Comparison of ENCODE assay signal across 19 cellular contexts in the genomic region with DNA sequence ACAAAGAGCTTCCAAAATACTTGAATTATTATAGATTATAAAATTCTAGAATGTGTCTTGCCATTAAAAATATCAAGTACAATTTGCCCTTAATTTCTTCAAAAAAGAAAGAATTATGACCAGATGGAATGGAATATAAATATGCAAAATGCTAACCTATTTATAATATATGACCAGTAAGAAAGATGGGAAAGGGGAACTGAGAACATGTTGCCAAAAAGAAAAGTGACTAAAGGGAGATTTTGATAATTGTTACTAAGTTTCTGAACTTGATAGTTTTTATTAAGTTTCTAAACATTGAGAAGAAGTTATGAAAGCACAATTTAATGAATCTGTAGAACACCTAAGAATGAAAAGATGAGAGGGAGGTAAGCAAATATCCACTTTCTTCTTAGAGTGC.
"Had no signal": no experiment of that assay in that cellular context is flagged by ENCODE, and none has a peak within 500 bp of the region (broad histone marks: within the 10 kb centered on the region; RNA-seq: fewer than 3 reads in every experiment).

No MANE protein-coding gene starts in this region.

- H3K27me3 Mint-ChIP-seq: activated naive CD4-positive, alpha-beta T cell treated with anti-CD3 and anti-CD28 coated beads, Interleukin-2, amount 50 U/mL, for 24 hours; brain had no signal

- H2AFZ ChIP-seq: hepatocyte had no signal

- H3K27me3 ChIP-seq: hepatocyte, spleen, transverse colon had no signal

- H3K4me3 Mint-ChIP-seq: activated CD4-positive, alpha-beta T cell treated with anti-CD3 and anti-CD28 coated beads, Interleukin-2, amount 10 ng/mL, durations not matched to agents 24 days and 14 days; activated naive CD4-positive, alpha-beta T cell treated with anti-CD3 and anti-CD28 coated beads, Interleukin-2, amount 50 U/mL, for 24 hours; brain; endodermal cell; nephron progenitor cell had no signal

- H3K36me3 ChIP-seq: spleen, transverse colon had no signal

- H3K27ac ChIP-seq: hepatocyte, spleen, transverse colon, VCaP had no signal

- H3K9me3 ChIP-seq: spleen, transverse colon had no signal

- H3K9me3 Mint-ChIP-seq: activated CD4-positive, alpha-beta T cell treated with anti-CD3 and anti-CD28 coated beads, Interleukin-2, amount 10 ng/mL, durations not matched to agents 24 days and 14 days; activated naive CD4-positive, alpha-beta T cell treated with anti-CD3 and anti-CD28 coated beads, Interleukin-2, amount 50 U/mL, for 24 hours; activated T-helper 2 cell treated with anti-CD3 and anti-CD28 coated beads, Interferon-gamma antibody, Interleukin-2, Interleukin-4, amounts not matched to agents 10 μg/mL and 5 μg/mL and 100 μg/mL, durations not matched to agents 14 hours and 24 hours and 36 hours; brain; endodermal cell; nephron progenitor cell had no signal

- DNase-seq: activated CD4-positive, alpha-beta T cell treated with anti-CD3 and anti-CD28 coated beads, Interleukin-2, amount 10 ng/mL, durations not matched to agents 24 days and 14 days; activated T-cell treated with anti-CD3 and anti-CD28 coated beads for 4 hours; dermis blood vessel endothelial cell; endodermal cell; erythroblast; left ventricle myocardium superior; mesendoderm; nephron progenitor cell; spleen; stimulated activated CD4-positive, alpha-beta T cell treated with anti-CD3 and anti-CD28 coated beads, Interleukin-1b, Interleukin-23, amount 100 ng/mL, for 48 hours; stimulated activated naive CD4-positive, alpha-beta T cell; substantia nigra; transverse colon had no signal

- H3K79me2 ChIP-seq: hepatocyte had no signal

- H3K36me3 Mint-ChIP-seq: activated naive CD4-positive, alpha-beta T cell treated with anti-CD3 and anti-CD28 coated beads, Interleukin-2, amount 50 U/mL, for 24 hours; brain had no signal

- H3K4me2 ChIP-seq: hepatocyte had no signal

- ATAC-seq: left ventricle myocardium superior, sciatic nerve had no signal

- H3K4me3 ChIP-seq: hepatocyte, spleen, transverse colon had no signal

- H3K27ac Mint-ChIP-seq: activated CD4-positive, alpha-beta T cell treated with anti-CD3 and anti-CD28 coated beads, Interleukin-2, amount 10 ng/mL, durations not matched to agents 24 days and 14 days; activated naive CD4-positive, alpha-beta T cell treated with anti-CD3 and anti-CD28 coated beads, Interleukin-2, amount 50 U/mL, for 24 hours; activated T-helper 2 cell treated with anti-CD3 and anti-CD28 coated beads, Interferon-gamma antibody, Interleukin-2, Interleukin-4, amounts not matched to agents 10 μg/mL and 5 μg/mL and 100 μg/mL, durations not matched to agents 14 hours and 24 hours and 36 hours; brain; endodermal cell; nephron progenitor cell had no signal

- H3K4me1 Mint-ChIP-seq: activated CD4-positive, alpha-beta T cell treated with anti-CD3 and anti-CD28 coated beads, Interleukin-2, amount 10 ng/mL, durations not matched to agents 24 days and 14 days; activated naive CD4-positive, alpha-beta T cell treated with anti-CD3 and anti-CD28 coated beads, Interleukin-2, amount 50 U/mL, for 24 hours; brain; endodermal cell; nephron progenitor cell had no signal

- H3K4me1 ChIP-seq: transverse colon had no signal
